ENCODE assay signal across 9 cellular contexts in genomic region chr1:161421456-161421855, GRCh38. TPM values are rescaled to one million over a fixed set of nuclear protein-coding genes. Genes with fewer than 3 reads are reported as not detected.
A peak's percentile ranks its signal among the peaks of the same experiment; 100 is the strongest.
DNase-seq lines count a peak whose midpoint lies in the region; ATAC-seq and TF ChIP-seq lines count a peak whose summit lies in the region.
"Had no signal": no experiment of that assay in that cellular context is flagged by ENCODE, and none has a peak within 500 bp of the region (broad histone marks: within the 10 kb centered on the region; RNA-seq: fewer than 3 reads in every experiment).

No MANE protein-coding gene starts in this region.

- no peak for TF ChIP-seq CTCF in osteocyte (IDR thresholded peaks at IDR 0.05)

- no peak for ATAC-seq in activated T-cell treated with anti-CD3 and anti-CD28 coated beads, Interleukin-2, amount 50 U/mL, for 72 hours (replicated peaks in 1 of 2)
- ATAC-seq in activated naive CD8-positive, alpha-beta T cell treated with anti-CD3 and anti-CD28 coated beads, Interleukin-2, amount 50 U/mL, for 24 hours = no peak

- DNase-seq in activated T-cell treated with anti-CD3 and anti-CD28 coated beads, Interleukin-2, amount 50 U/mL, for 72 hours = no peak
- DNase-seq in activated T-cell treated with anti-CD3 and anti-CD28 coated beads, Interleukin-2, amount 50 U/mL, for 1 hour = no peak
- DNase-seq in MG63 (no peak), osteocyte (ENCODE audit: extremely low spot score, unreplicated experiment) (no peak), midbrain (lab: John Stamatoyannopoulos, UW) (no peak), erythroblast (lab: John Stamatoyannopoulos, UW) (no peak)
- no peak for DNase-seq in activated naive CD8-positive, alpha-beta T cell treated with anti-CD3 and anti-CD28 coated beads, Interleukin-2, amount 50 U/mL, for 24 hours
- DNase-seq in effector CD4-positive, alpha-beta T cell = no peak

- H3K27ac Mint-ChIP-seq in activated T-cell treated with anti-CD3 and anti-CD28 coated beads, Interleukin-2, amount 50 U/mL, for 72 hours = no peak overlapping the region
- H3K27ac Mint-ChIP-seq in activated naive CD8-positive, alpha-beta T cell treated with anti-CD3 and anti-CD28 coated beads, Interleukin-2, amount 50 U/mL, for 24 hours = no peak overlapping the region
- H3K27ac Mint-ChIP-seq in osteocyte (ENCODE audit: unreplicated experiment) = no peak overlapping the region

- no peaks in the 10 kb centered on the region for H3K27me3 ChIP-seq in MG63

- H3K4me3 ChIP-seq in MG63 = peak overlapping the region; percentile 75

- peaks cover 11% of the 10 kb centered on the region for H3K4me1 Mint-ChIP-seq in activated T-cell treated with anti-CD3 and anti-CD28 coated beads, Interleukin-2, amount 50 U/mL, for 72 hours (ENCODE audit: low read depth)
- peaks cover 4% of the 10 kb centered on the region for H3K4me1 Mint-ChIP-seq in activated naive CD8-positive, alpha-beta T cell treated with anti-CD3 and anti-CD28 coated beads, Interleukin-2, amount 50 U/mL, for 24 hours
- peaks cover 11% of the 10 kb centered on the region for H3K4me1 Mint-ChIP-seq in osteocyte (ENCODE audit: unreplicated experiment)

- no peak for TF ChIP-seq POLR2A in erythroblast (IDR thresholded peaks at IDR 0.05; ENCODE audit: low read length)

- H3K36me3 ChIP-seq in MG63 = no peaks in the 10 kb centered on the region

- H3K27me3 Mint-ChIP-seq in activated T-cell treated with anti-CD3 and anti-CD28 coated beads, Interleukin-2, amount 50 U/mL, for 72 hours (ENCODE audit: low read depth) = peaks cover 1% of the 10 kb centered on the region
- H3K27me3 Mint-ChIP-seq in activated naive CD8-positive, alpha-beta T cell treated with anti-CD3 and anti-CD28 coated beads, Interleukin-2, amount 50 U/mL, for 24 hours = peaks cover 5% of the 10 kb centered on the region
- peaks cover 22% of the 10 kb centered on the region for H3K27me3 Mint-ChIP-seq in osteocyte (ENCODE audit: unreplicated experiment)

- H3K4me3 Mint-ChIP-seq in activated T-cell treated with anti-CD3 and anti-CD28 coated beads, Interleukin-2, amount 50 U/mL, for 72 hours = peak overlapping the region; percentile 70 to 75
- H3K4me3 Mint-ChIP-seq in activated naive CD8-positive, alpha-beta T cell treated with anti-CD3 and anti-CD28 coated beads, Interleukin-2, amount 50 U/mL, for 24 hours = peak overlapping the region; percentile 80
- H3K4me3 Mint-ChIP-seq in osteocyte (ENCODE audit: unreplicated experiment) = peak overlapping the region; percentile 71

- no peaks in the 10 kb centered on the region for H3K9me3 ChIP-seq in MG63

- H3K9me3 Mint-ChIP-seq in activated T-cell treated with anti-CD3 and anti-CD28 coated beads, Interleukin-2, amount 50 U/mL, for 72 hours = no peaks in the 10 kb centered on the region
- no peaks in the 10 kb centered on the region for H3K9me3 Mint-ChIP-seq in activated naive CD8-positive, alpha-beta T cell treated with anti-CD3 and anti-CD28 coated beads, Interleukin-2, amount 50 U/mL, for 24 hours
- H3K9me3 Mint-ChIP-seq in osteocyte (ENCODE audit: unreplicated experiment) = no peaks in the 10 kb centered on the region

- peaks cover 0 to 2% of the 10 kb centered on the region in 2 donors for H3K36me3 Mint-ChIP-seq in activated T-cell treated with anti-CD3 and anti-CD28 coated beads, Interleukin-2, amount 50 U/mL, for 72 hours (ENCODE audit: insufficient read depth in 2 of 2)
- peaks cover 4% of the 10 kb centered on the region for H3K36me3 Mint-ChIP-seq in activated naive CD8-positive, alpha-beta T cell treated with anti-CD3 and anti-CD28 coated beads, Interleukin-2, amount 50 U/mL, for 24 hours (ENCODE audit: low read depth)
- H3K36me3 Mint-ChIP-seq in osteocyte (ENCODE audit: unreplicated experiment) = no peaks in the 10 kb centered on the region

RNA-seq across cellular contexts. Expression of gene CFAP126, which starts 53.8 kb away (rescaled TPM):
- under 1 TPM in 1 of 2 donors, not detected in 1; 0.76 TPM for total RNA-seq in activated T-cell treated with anti-CD3 and anti-CD28 coated beads, Interleukin-2, amount 50 U/mL, for 72 hours
- total RNA-seq in MG63 (2014; rRNA removed; shearing (Covaris generic); ENCODE audit: low replicate concordance) = not detected in 2 replicates
- not detected in 2 replicates for total RNA-seq in osteocyte
- total RNA-seq: renal cortical epithelial cell had no signal
